In the genomic region with DNA sequence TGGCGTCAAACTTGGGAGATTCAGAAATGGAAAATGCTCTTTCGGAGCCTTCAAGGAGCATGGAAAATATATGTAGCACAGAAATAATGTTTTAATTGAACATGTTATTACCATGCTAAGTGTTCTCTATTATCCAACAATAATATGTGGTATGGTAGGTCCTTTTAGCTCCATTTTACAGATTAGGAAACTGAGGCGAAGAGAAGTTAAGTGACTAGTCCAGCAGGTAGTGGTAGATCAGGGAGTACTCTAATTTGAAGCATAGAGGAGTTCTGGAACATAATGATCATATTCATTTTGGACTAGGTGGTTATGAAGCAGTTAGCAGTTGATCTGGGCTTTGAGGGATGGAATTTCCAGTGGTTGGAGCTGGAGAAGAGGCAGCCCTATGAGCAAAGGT, we compare ENCODE assay signal across 8 cellular contexts. TPM values are rescaled to one million over a fixed set of nuclear protein-coding genes. Genes with fewer than 3 reads are reported as not detected.
DNase-seq lines count a peak whose midpoint lies in the region; ATAC-seq and TF ChIP-seq lines count a peak whose summit lies in the region.

No MANE protein-coding gene starts in this region.

- H3K27me3 ChIP-seq in adipocyte (replicated peaks; ENCODE audit: control insufficient read depth, insufficient read depth, low read length), result no peaks in the 10 kb centered on the region
- H3K27me3 ChIP-seq in right lobe of liver, result no peaks in the 10 kb centered on the region
- H3K27me3 ChIP-seq in upper lobe of left lung, result no peaks in the 10 kb centered on the region

- ATAC-seq in activated naive CD4-positive, alpha-beta T cell treated with anti-CD3 and anti-CD28 coated beads, Interleukin-2, amount 50 U/mL, for 72 hours, result no peak
- ATAC-seq in right lobe of liver (no peak), upper lobe of left lung (ENCODE audit: low FRiP score in 2 of 2) (no peak)

- CTCF ChIA-PET in activated naive CD4-positive, alpha-beta T cell treated with anti-CD3 and anti-CD28 coated beads for 36 hours (lab: Charles Lee), result interaction anchor here (0.6 kb wide), 1 partner anchor 94 kb away, joined by 4 read pairs; no protein-coding TSS in a partner anchor

- WGBS in right lobe of liver (ENCODE audit: insufficient coverage, low coverage, low lambda C conversion rate, missing lambda C conversion rate), result 78% methylated on average over 3 of the region's 3 CpGs
- WGBS in upper lobe of left lung, 2 donors, result 93 to 94% methylated on average over 3 of the region's 3 CpGs

- H3K4me1 ChIP-seq in adipocyte (ENCODE audit: control insufficient read depth, insufficient read depth, low read length) (peaks cover 6% of the 10 kb centered on the region), right lobe of liver (peaks cover 0 to 8% (median 3%) of the 10 kb centered on the region in 4 donors), upper lobe of left lung (peaks cover 14 to 23% (median 18%) of the 10 kb centered on the region in 4 donors)

- peaks cover 56% of the 10 kb centered on the region for H3K4me1 Mint-ChIP-seq in activated naive CD4-positive, alpha-beta T cell treated with anti-CD3 and anti-CD28 coated beads for 36 hours (ENCODE audit: low read depth)

- no peak overlapping the region for H3K27ac Mint-ChIP-seq in activated naive CD4-positive, alpha-beta T cell treated with anti-CD3 and anti-CD28 coated beads for 36 hours
- peak overlapping the region in 1 of 2 donors; percentile 95 for H3K27ac Mint-ChIP-seq in activated naive CD4-positive, alpha-beta T cell treated with anti-CD3 and anti-CD28 coated beads, Interleukin-2, amount 50 U/mL, for 72 hours

- no peaks in the 10 kb centered on the region for H3K9me3 ChIP-seq in adipocyte (ENCODE audit: control insufficient read depth, low read length)
- H3K9me3 ChIP-seq in right lobe of liver, result no peaks in the 10 kb centered on the region
- no peaks in the 10 kb centered on the region for H3K9me3 ChIP-seq in upper lobe of left lung

- no peak for TF ChIP-seq EP300 in upper lobe of left lung (IDR thresholded peaks at IDR 0.05)

- peak overlapping the region; percentile 98 for H3K4me3 ChIP-seq in adipocyte (ENCODE audit: low read length)
- peak overlapping the region; percentile 78 to 99 (median 79) for H3K4me3 ChIP-seq in right lobe of liver
- peak overlapping the region; percentile 68 to 96 (median 88) for H3K4me3 ChIP-seq in upper lobe of left lung

- peaks cover 9% of the 10 kb centered on the region for H3K36me3 Mint-ChIP-seq in activated naive CD4-positive, alpha-beta T cell treated with anti-CD3 and anti-CD28 coated beads for 36 hours (ENCODE audit: low read depth)
- peaks cover 18 to 30% of the 10 kb centered on the region in 2 donors for H3K36me3 Mint-ChIP-seq in activated naive CD4-positive, alpha-beta T cell treated with anti-CD3 and anti-CD28 coated beads, Interleukin-2, amount 50 U/mL, for 72 hours

- no peaks in the 10 kb centered on the region for H3K9me3 Mint-ChIP-seq in activated naive CD4-positive, alpha-beta T cell treated with anti-CD3 and anti-CD28 coated beads for 36 hours
- peaks cover 3 to 7% of the 10 kb centered on the region in 2 donors for H3K9me3 Mint-ChIP-seq in activated naive CD4-positive, alpha-beta T cell treated with anti-CD3 and anti-CD28 coated beads, Interleukin-2, amount 50 U/mL, for 72 hours

- H3K36me3 ChIP-seq in adipocyte (ENCODE audit: control insufficient read depth, insufficient read depth, low read length, severe bottlenecking), result no peaks in the 10 kb centered on the region
- H3K36me3 ChIP-seq in right lobe of liver, result no peaks in the 10 kb centered on the region
- H3K36me3 ChIP-seq in upper lobe of left lung, result no peaks in the 10 kb centered on the region

- peak overlapping the region; percentile 95 for H3K9ac ChIP-seq in adipocyte (ENCODE audit: low read length)

- H3K4me3 Mint-ChIP-seq in activated naive CD4-positive, alpha-beta T cell treated with anti-CD3 and anti-CD28 coated beads for 36 hours, result peak overlapping the region; percentile 88

- H3K27ac ChIP-seq in right lobe of liver (no peak overlapping the region), upper lobe of left lung (no peak overlapping the region)

- TF ChIP-seq POLR2A in right lobe of liver (IDR thresholded peaks at IDR 0.05) (no peak), upper lobe of left lung (IDR thresholded peaks at IDR 0.05) (no peak)

- TF ChIP-seq CTCF in right lobe of liver (IDR thresholded peaks at IDR 0.05) (no peak), upper lobe of left lung (IDR thresholded peaks at IDR 0.05) (no peak)

- intact Hi-C loops in activated naive CD4-positive, alpha-beta T cell treated with anti-CD3 and anti-CD28 coated beads for 36 hours (cut with micrococcal nuclease), result no loop called here
- intact Hi-C loops in right lobe of liver (cut with DNase I), result no loop called here

- no peaks in the 10 kb centered on the region for H3K27me3 Mint-ChIP-seq in activated naive CD4-positive, alpha-beta T cell treated with anti-CD3 and anti-CD28 coated beads for 36 hours (ENCODE audit: low read depth)

- no peak for DNase-seq in activated naive CD4-positive, alpha-beta T cell treated with anti-CD3 and anti-CD28 coated beads for 36 hours
- DNase-seq in activated naive CD4-positive, alpha-beta T cell treated with anti-CD3 and anti-CD28 coated beads, Interleukin-2, amount 50 U/mL, for 72 hours (ENCODE audit: low spot score in 2 of 2), result no peak
- no peak for DNase-seq in adipocyte (ENCODE audit: low read depth)
- DNase-seq in right lobe of liver, result no peak
- DNase-seq in upper lobe of left lung, result no peak
- DNase-seq in NCI-H524 (lab: John Stamatoyannopoulos, UW), result no peak
- no peak for DNase-seq in NCI-H2196 treated with DMSO at 0.1 percent for 48 hours (lab: John Stamatoyannopoulos, UW; ENCODE audit: unreplicated experiment)
- DNase-seq in D341Med (ENCODE audit: low spot score), result no peak

RNA-seq across cellular contexts. Expression of gene CMC1, which starts 1.1 kb away (rescaled TPM):
- total RNA-seq in activated naive CD4-positive, alpha-beta T cell treated with anti-CD3 and anti-CD28 coated beads for 36 hours, result 10 to 100 TPM; 27.6 to 28.6 TPM
- total RNA-seq in activated naive CD4-positive, alpha-beta T cell treated with anti-CD3 and anti-CD28 coated beads, Interleukin-2, amount 50 U/mL, for 72 hours, result 10 to 100 TPM; 20.7 to 26.8 TPM
- total RNA-seq in right lobe of liver, result 10 to 100 TPM in 5 of 6 experiments, 1 to 10 TPM in 1; 9.5 to 16.9 (median 12.2) TPM
- 10 to 100 TPM in 4 of 6 donors, 1 to 10 TPM in 2; 4.6 to 20.7 (median 14.1) TPM for total RNA-seq in upper lobe of left lung
